9 cellular contexts compared by ENCODE assay signal in the genomic region with DNA sequence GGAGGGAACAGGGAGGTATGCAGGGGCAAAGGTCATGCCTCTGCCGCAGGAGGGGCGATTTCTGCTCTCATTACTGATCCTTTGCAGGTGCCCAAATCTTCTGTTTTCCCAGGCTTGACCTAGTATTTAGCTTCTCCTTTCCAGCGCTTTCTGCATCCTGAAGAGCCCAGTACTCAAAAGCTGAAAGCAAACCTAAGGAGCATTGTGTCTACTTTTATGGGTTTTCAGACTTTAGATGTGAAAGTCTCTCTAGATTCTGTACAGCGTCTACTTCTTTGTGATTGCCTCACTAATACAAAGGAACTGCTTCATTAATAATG. TPM values are rescaled to one million over a fixed set of nuclear protein-coding genes. Genes with fewer than 3 reads are reported as not detected.
A peak's percentile ranks its signal among the peaks of the same experiment; 100 is the strongest.
DNase-seq lines count a peak whose midpoint lies in the region; ATAC-seq lines count a peak whose summit lies in the region.
"Had no signal": no experiment of that assay in that cellular context is flagged by ENCODE, and none has a peak within 500 bp of the region (broad histone marks: within the 10 kb centered on the region; RNA-seq: fewer than 3 reads in every experiment).

No MANE protein-coding gene starts in this region.

- DNase-seq in activated CD4-positive, alpha-beta T cell treated with anti-CD3 and anti-CD28 coated beads for 36 hours: no peak
- no peak for DNase-seq in activated CD4-positive, alpha-beta T cell treated with anti-CD3 and anti-CD28 coated beads for 4 hours
- no peak for DNase-seq in adipocyte (ENCODE audit: low read depth)
- no peak for DNase-seq in NCI-H524 treated with DMSO at 0.1 percent for 48 hours (lab: John Stamatoyannopoulos, UW)

- H3K27me3 ChIP-seq in adipocyte (replicated peaks; ENCODE audit: control insufficient read depth, insufficient read depth, low read length) (no peaks in the 10 kb centered on the region), layer of hippocampus (ENCODE audit: control insufficient read depth, insufficient read depth, low read length) (no peaks in the 10 kb centered on the region)

- H3K27me3 Mint-ChIP-seq in activated CD4-positive, alpha-beta T cell treated with anti-CD3 and anti-CD28 coated beads for 36 hours: peaks cover 15% of the 10 kb centered on the region

- peak overlapping the region; percentile 81 for H3K27ac Mint-ChIP-seq in activated CD4-positive, alpha-beta T cell treated with anti-CD3 and anti-CD28 coated beads for 36 hours

- CTCF ChIA-PET in activated CD4-positive, alpha-beta T cell treated with anti-CD3 and anti-CD28 coated beads for 36 hours (lab: Charles Lee): interaction anchor here (0.5 to 6.3 kb wide), 13 partner anchors 8 to 961 kb away, joined by 3 to 64 read pairs (median 4); no protein-coding TSS in a partner anchor

- peaks cover 17% of the 10 kb centered on the region for H3K36me3 Mint-ChIP-seq in activated CD4-positive, alpha-beta T cell treated with anti-CD3 and anti-CD28 coated beads for 36 hours (ENCODE audit: low read depth)

- H3K4me3 Mint-ChIP-seq in activated CD4-positive, alpha-beta T cell treated with anti-CD3 and anti-CD28 coated beads for 36 hours: peak overlapping the region; percentile 98

- H3K4me3 ChIP-seq in adipocyte (ENCODE audit: low read length): peak overlapping the region; percentile 99

- no peak for ATAC-seq in activated CD4-positive, alpha-beta T cell treated with anti-CD3 and anti-CD28 coated beads for 36 hours
- ATAC-seq in HG02885 (IDR thresholded peaks at IDR 0.05; ENCODE audit: poor library complexity, unreplicated experiment): no peak
- ATAC-seq in GM18870 (IDR thresholded peaks at IDR 0.05; ENCODE audit: unreplicated experiment): no peak

- no peaks in the 10 kb centered on the region for H3K36me3 ChIP-seq in adipocyte (ENCODE audit: control insufficient read depth, insufficient read depth, low read length, severe bottlenecking)

- peaks cover 47% of the 10 kb centered on the region for H3K4me1 ChIP-seq in adipocyte (ENCODE audit: control insufficient read depth, insufficient read depth, low read length)

- intact Hi-C loops in activated CD4-positive, alpha-beta T cell treated with anti-CD3 and anti-CD28 coated beads for 36 hours (cut with DNase I, micrococcal nuclease): loop anchor here (1.0 to 10.0 kb wide), 15 partner anchors 20 to 1119 kb away; a partner anchor contains a TSS

- H3K9me3 Mint-ChIP-seq in activated CD4-positive, alpha-beta T cell treated with anti-CD3 and anti-CD28 coated beads for 36 hours (ENCODE audit: low read depth): no peaks in the 10 kb centered on the region

- H3K27ac ChIP-seq in layer of hippocampus (ENCODE audit: low read depth, low read length) (peak overlapping the region; percentile 81), temporal lobe (ENCODE audit: low read depth, low read length) (peak overlapping the region; percentile 47)

- POLR2A ChIA-PET in activated CD4-positive, alpha-beta T cell treated with anti-CD3 and anti-CD28 coated beads for 36 hours (lab: Charles Lee): interaction anchor here (0.6 to 2.3 kb wide), 8 partner anchors 15 to 216 kb away, joined by 3 to 9 read pairs (median 3); no protein-coding TSS in a partner anchor

- peak overlapping the region; percentile 95 for H3K9ac ChIP-seq in adipocyte (ENCODE audit: low read length)

- peaks cover 42% of the 10 kb centered on the region for H3K4me1 Mint-ChIP-seq in activated CD4-positive, alpha-beta T cell treated with anti-CD3 and anti-CD28 coated beads for 36 hours

- H3K9me3 ChIP-seq in adipocyte (ENCODE audit: control insufficient read depth, low read length): no peaks in the 10 kb centered on the region

RNA-seq across cellular contexts. Expression of a gene that starts 0.6 kb away (rescaled TPM):
- 10 to 100 TPM; 33.1 to 37.5 TPM for total RNA-seq in activated CD4-positive, alpha-beta T cell treated with anti-CD3 and anti-CD28 coated beads for 36 hours
- total RNA-seq in temporal lobe: 23.1 TPM

RNA-seq across cellular contexts. Expression of a gene that starts 4.6 kb away (rescaled TPM):
- total RNA-seq in activated CD4-positive, alpha-beta T cell treated with anti-CD3 and anti-CD28 coated beads for 36 hours: under 1 TPM; 0.66 to 0.81 TPM
- total RNA-seq in temporal lobe: not detected
- total RNA-seq: left cardiac atrium had no signal

RNA-seq across cellular contexts. Expression of a gene that starts 19.8 kb away (rescaled TPM):
- total RNA-seq in activated CD4-positive, alpha-beta T cell treated with anti-CD3 and anti-CD28 coated beads for 36 hours: under 1 TPM in 1 of 2 experiments, not detected in 1; 0.14 TPM
- total RNA-seq in temporal lobe: not detected
